22 cellular contexts compared by ENCODE assay signal in the genomic region with DNA sequence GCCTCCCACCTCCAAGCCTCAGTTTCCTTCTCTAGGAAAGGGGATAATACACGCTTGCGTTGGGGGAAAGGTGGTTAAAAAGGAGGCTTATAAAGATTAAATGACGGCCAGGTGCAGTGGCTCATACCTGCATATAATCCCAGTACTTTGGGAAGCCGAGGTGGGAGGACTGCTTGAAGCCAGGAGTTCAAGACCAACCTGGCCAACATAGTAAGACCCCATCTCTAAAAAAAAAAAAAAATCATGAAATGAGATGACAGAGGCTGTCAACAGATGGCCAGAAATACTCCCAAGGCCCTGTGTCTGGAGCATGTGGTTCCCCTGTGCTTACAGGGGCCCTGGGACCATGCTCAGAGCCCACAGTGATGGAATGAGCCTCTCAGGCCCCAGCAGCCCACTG. TPM values are rescaled to one million over a fixed set of nuclear protein-coding genes. Genes with fewer than 3 reads are reported as not detected.
DNase-seq lines count a peak whose midpoint lies in the region; ATAC-seq, FAIRE-seq and TF ChIP-seq lines count a peak whose summit lies in the region.
"Had no signal": no experiment of that assay in that cellular context is flagged by ENCODE, and none has a peak within 500 bp of the region (broad histone marks: within the 10 kb centered on the region; RNA-seq: fewer than 3 reads in every experiment).

No MANE protein-coding gene starts in this region.

- CTCF ChIA-PET in HepG2 (lab: Yijun Ruan, JAX; ENCODE audit: low intra/inter-chr PET ratio, low total read pairs) (no interaction called here), SK-N-SH (lab: Yijun Ruan, JAX) (interaction anchor here (2.9 kb wide), 1 partner anchor 31 kb away, joined by 23 read pairs; a partner anchor contains a TSS)

- TF ChIP-seq RAD21 in HepG2 (CRISPR knock-in tag; IDR thresholded peaks at IDR 0.05) (no peak), liver (IDR thresholded peaks at IDR 0.05) (no peak), SK-N-SH (IDR thresholded peaks at IDR 0.05; ENCODE audit: low read length) (no peak)

- no peaks in the 10 kb centered on the region for H3K79me2 ChIP-seq in HepG2 (ENCODE audit: insufficient read depth, low read length)
- H3K79me2 ChIP-seq in SK-N-SH (ENCODE audit: insufficient read depth), result no peaks in the 10 kb centered on the region

- TF ChIP-seq EP300 in HepG2 (IDR thresholded peaks at IDR 0.05; ENCODE audit: low read depth in 2 of 2, low read length in 2 of 2), result no peak
- TF ChIP-seq EP300 in HepG2 (CRISPR knock-in tag; IDR thresholded peaks at IDR 0.05; ENCODE audit: borderline replicate concordance), result no peak
- TF ChIP-seq EP300 in SK-N-SH (IDR thresholded peaks at IDR 0.05; ENCODE audit: borderline replicate concordance in 1 of 2, low read depth in 1 of 2, low read length in 1 of 2), result no peak

- no peak for FAIRE-seq in HepG2 (lab: Jason Lieb, UNC)
- FAIRE-seq: A549, GM12892, GM18507 had no signal

- POLR2A ChIA-PET in HepG2 (lab: Yijun Ruan, JAX) (interaction anchor here (0.6 to 2.4 kb wide), 9 partner anchors 15 to 610 kb away, joined by 3 to 10 read pairs (median 4); no protein-coding TSS in a partner anchor), SK-N-SH (lab: Yijun Ruan, JAX) (no interaction called here)

- no peak for TF ChIP-seq POLR2A in HepG2 (IDR thresholded peaks at IDR 0.05; ENCODE audit: insufficient read depth in 1 of 2, low read depth in 2 of 2, low read length in 2 of 2)
- TF ChIP-seq POLR2A in right lobe of liver (IDR thresholded peaks at IDR 0.05), result no peak

- no peaks in the 10 kb centered on the region for H3K9me2 ChIP-seq in SK-N-SH

- H3K4me3 ChIP-seq in HepG2 (replicated peaks in 1 of 3; ENCODE audit: insufficient read depth in 1 of 3, low read depth in 2 of 3, low read length in 3 of 3) (0 out of 6 replicates have a peak overlapping the region, but pooled peaks of 2 of the 3 experiments have one; percentile 3 to 66), right lobe of liver (peak overlapping the region in 1 of 3 donors; percentile 77), liver (ENCODE audit: low read depth in 1 of 3, low read length in 3 of 3) (no peak overlapping the region), psoas muscle (no peak overlapping the region), SK-N-SH (ENCODE audit: low read depth in 2 of 2, low read length in 1 of 2) (no peak overlapping the region)
- H3K4me3 ChIP-seq: A549 had no signal

- H3K9ac ChIP-seq in HepG2 (ENCODE audit: insufficient read depth, low read depth, low read length) (no peak overlapping the region), liver (ENCODE audit: low read depth in 1 of 2, low read length in 2 of 2) (no peak overlapping the region), SK-N-SH (no peak overlapping the region)

- H3K27me3 ChIP-seq in HepG2 (ENCODE audit: control insufficient read depth in 1 of 2, insufficient read depth in 2 of 2, low read length in 2 of 2) (peaks cover 0 to 24% of the 10 kb centered on the region in 2 experiments; a peak in 2 of 5 replicates), right lobe of liver (no peaks in the 10 kb centered on the region), liver (ENCODE audit: control insufficient read depth in 4 of 4, insufficient read depth in 4 of 4, low read length in 3 of 4) (no peaks in the 10 kb centered on the region), psoas muscle (ENCODE audit: insufficient read depth in 3 of 3, low read length in 2 of 3) (peaks cover 0 to 6% (median 0%) of the 10 kb centered on the region in 3 donors), SK-N-SH (ENCODE audit: insufficient read depth) (no peaks in the 10 kb centered on the region)

- ATAC-seq in HepG2, result no peak
- no peak for ATAC-seq in right lobe of liver
- no peak for ATAC-seq in psoas muscle
- ATAC-seq: A549 had no signal

- BruUV-seq in HepG2 (replicated peaks; lab: Mats Ljungman, UMichigan), result no TSS peak

- peaks cover 3% of the 10 kb centered on the region for H3F3A ChIP-seq in SK-N-SH (replicated peaks; ENCODE audit: insufficient read depth)

- H3K4me1 ChIP-seq in HepG2 (ENCODE audit: insufficient read depth, low read length), result peaks cover 60% of the 10 kb centered on the region
- peaks cover 0 to 40% (median 10%) of the 10 kb centered on the region in 4 donors for H3K4me1 ChIP-seq in right lobe of liver
- H3K4me1 ChIP-seq in liver (ENCODE audit: control insufficient read depth in 4 of 4, insufficient read depth in 4 of 4, low read length in 3 of 4), result peaks cover 19 to 49% (median 34%) of the 10 kb centered on the region in 4 donors
- peaks cover 24% of the 10 kb centered on the region for H3K4me1 ChIP-seq in psoas muscle
- H3K4me1 ChIP-seq in SK-N-SH (ENCODE audit: control insufficient read depth in 1 of 2, insufficient read depth in 2 of 2, low read depth in 1 of 2, low read length in 1 of 2), result peaks cover 0 to 27% of the 10 kb centered on the region in 2 experiments; a peak in 1 of 4 replicates

- H4K20me1 ChIP-seq in HepG2 (ENCODE audit: insufficient read depth, low read length), result no peaks in the 10 kb centered on the region
- no peaks in the 10 kb centered on the region for H4K20me1 ChIP-seq in SK-N-SH (ENCODE audit: insufficient read depth)

- in situ Hi-C loops in HepG2 (cut with HindIII; ENCODE audit: extremely low pct_ligation_motif_present, low pct_unique_long_range_greater_than_20kb), result no loop called here

- intact Hi-C loops in HepG2 (cut with micrococcal nuclease; ENCODE audit: unreplicated experiment) (no loop called here), right lobe of liver (cut with DNase I) (no loop called here), psoas muscle (cut with DNase I) (loop anchor here in 1 of 2 donors (5.0 kb wide), 1 partner anchor 52 kb away; no protein-coding TSS in a partner anchor)

- H2AFZ ChIP-seq in HepG2 (ENCODE audit: low read length) (no peak overlapping the region), SK-N-SH (ENCODE audit: low read depth) (no peak overlapping the region)

- H3K9me3 ChIP-seq in HepG2 (ENCODE audit: low read length), result no peaks in the 10 kb centered on the region
- H3K9me3 ChIP-seq in right lobe of liver, result no peaks in the 10 kb centered on the region
- H3K9me3 ChIP-seq in liver (ENCODE audit: control insufficient read depth in 4 of 4, low read length in 3 of 4), result no peaks in the 10 kb centered on the region
- no peaks in the 10 kb centered on the region for H3K9me3 ChIP-seq in psoas muscle
- H3K9me3 ChIP-seq in SK-N-SH, result no peaks in the 10 kb centered on the region
- H3K9me3 ChIP-seq: A549 had no signal

- H3K4me2 ChIP-seq in HepG2 (ENCODE audit: low read depth, low read length), result peak overlapping the region; percentile 83
- H3K4me2 ChIP-seq in SK-N-SH, result no peak overlapping the region
- H3K4me2 ChIP-seq: A549 had no signal

- no peak for DNase-seq in HepG2 (ENCODE audit: low spot score)
- DNase-seq in right lobe of liver, result no peak
- no peak for DNase-seq in psoas muscle
- no peak for DNase-seq in activated naive CD4-positive, alpha-beta T cell treated with Interleukin-2 at 50 U/mL for 16 hours
- no peak for DNase-seq in SK-N-SH
- no peak for DNase-seq in RPMI8226
- DNase-seq: AML-193; CD4-positive, alpha-beta T cell; DMS153; DMS79; GDM1; GOT3; H7; IMR-90 had no signal

- 88% methylated on average over 4 of the region's 4 CpGs for WGBS in HepG2 (ENCODE audit: low lambda C conversion rate)
- 92% methylated on average over 4 of the region's 4 CpGs for WGBS in right lobe of liver (ENCODE audit: insufficient coverage, low coverage, low lambda C conversion rate, missing lambda C conversion rate)
- WGBS in liver, result 97% methylated on average over 4 of the region's 4 CpGs
- WGBS in psoas muscle, 3 donors, result 93 to 98% (median 97%) methylated on average over 4 of the region's 4 CpGs
- WGBS in SK-N-SH (ENCODE audit: low lambda C conversion rate), result 88% methylated on average over 4 of the region's 4 CpGs

- H3K27ac ChIP-seq in HepG2 (ENCODE audit: extremely low read length, insufficient read depth, low read length) (no peak overlapping the region), right lobe of liver (peak overlapping the region in 1 of 3 donors; percentile 9), liver (ENCODE audit: low read depth in 1 of 2, low read length in 2 of 2) (peak overlapping the region; percentile 12 to 40), psoas muscle (peak overlapping the region; percentile 36), SK-N-SH (ENCODE audit: low read depth in 2 of 2, low read length in 1 of 2) (no peak overlapping the region)
- H3K27ac ChIP-seq: 22Rv1, C4-2B, HL-60 had no signal

- H3K36me3 ChIP-seq in HepG2 (replicated peaks in 1 of 2; ENCODE audit: control insufficient read depth in 1 of 2, insufficient read depth in 2 of 2, low read length in 2 of 2) (no peaks in the 10 kb centered on the region), right lobe of liver (no peaks in the 10 kb centered on the region), liver (ENCODE audit: control insufficient read depth in 4 of 4, insufficient read depth in 3 of 4, low read depth in 1 of 4, low read length in 3 of 4) (no peaks in the 10 kb centered on the region), psoas muscle (ENCODE audit: insufficient read depth in 1 of 2, low read depth in 1 of 2) (no peaks in the 10 kb centered on the region), SK-N-SH (replicated peaks in 1 of 2; ENCODE audit: control insufficient read depth in 1 of 2, insufficient read depth in 2 of 2, low read length in 1 of 2) (no peaks in the 10 kb centered on the region)

- TF ChIP-seq CTCF in HepG2 (CRISPR knock-in tag; IDR thresholded peaks at IDR 0.05) (no peak), right lobe of liver (IDR thresholded peaks at IDR 0.05) (no peak), liver (IDR thresholded peaks at IDR 0.05; ENCODE audit: low read depth, low read length, missing input control) (no peak), psoas muscle (IDR thresholded peaks at IDR 0.05) (no peak), SK-N-SH (IDR thresholded peaks at IDR 0.05) (no peak)

RNA-seq across cellular contexts. Expression of a gene that starts 30.4 kb away (rescaled TPM):
- not detected in 2 replicates for total RNA-seq in HepG2 (2016; rRNA removed; fragmentation: Illumina TruSeq; extraction: Trizol)
- total RNA-seq in HepG2 (2016; cell fraction: cytosol; rRNA removed; fragmentation: Illumina TruSeq; extraction: Trizol; ENCODE audit: low read depth), result not detected in 2 replicates
- total RNA-seq in HepG2 (2016; cell fraction: insoluble cytoplasmic fraction; rRNA removed; fragmentation: Illumina TruSeq; extraction: Trizol), result not detected in 2 replicates
- not detected in 2 replicates for total RNA-seq in HepG2 (2016; cell fraction: membrane; rRNA removed; fragmentation: Illumina TruSeq; extraction: Trizol)
- not detected in 2 replicates for total RNA-seq in HepG2 (2016; cell fraction: nucleus; rRNA removed; fragmentation: Illumina TruSeq; extraction: Trizol)
- 0.01 TPM in 1 of 2 replicates, not detected in the other for polyA plus RNA-seq in HepG2 (2011; rRNA removed)
- polyA plus RNA-seq in HepG2 (2011; cell fraction: cytosol; rRNA removed), result not detected in 2 replicates
- polyA plus RNA-seq in HepG2 (2011; cell fraction: nucleus; rRNA removed), result not detected in 2 replicates
- polyA plus RNA-seq in HepG2 (2012), result not detected in 2 replicates
- not detected in 2 replicates for polyA plus RNA-seq in HepG2 (2016; cell fraction: cytosol; fragmentation: Illumina TruSeq; extraction: Trizol; ENCODE audit: low read depth)
- polyA plus RNA-seq in HepG2 (2016; cell fraction: insoluble cytoplasmic fraction; fragmentation: Illumina TruSeq; extraction: Trizol; ENCODE audit: low read depth), result not detected in 2 replicates
- polyA plus RNA-seq in HepG2 (2016; cell fraction: membrane; fragmentation: Illumina TruSeq; extraction: Trizol; ENCODE audit: low read depth), result 0.05 TPM in 1 of 2 replicates, not detected in the other
- not detected in 2 replicates for polyA plus RNA-seq in HepG2 (2016; cell fraction: nucleus; fragmentation: Illumina TruSeq; extraction: Trizol; ENCODE audit: insufficient read depth, low read depth)
- 0.08 TPM in 1 of 2 replicates, not detected in the other for polyA minus RNA-seq in HepG2 (2011; rRNA and poly(A)+ RNA removed; ENCODE audit: low replicate concordance)
- not detected in 2 replicates for polyA minus RNA-seq in HepG2 (2011; cell fraction: cytosol; rRNA and poly(A)+ RNA removed)
- polyA minus RNA-seq in HepG2 (2011; cell fraction: nucleus; rRNA and poly(A)+ RNA removed), result not detected in 2 replicates
- total RNA-seq in right lobe of liver, result 1 to 10 TPM in 5 of 6 experiments, under 1 TPM in 1; 0.54 to 2.6 (median 1.4) TPM
- total RNA-seq in liver, result 1 to 10 TPM in 1 of 2 donors, under 1 TPM in 1; 0.65 to 1.8 TPM
- polyA plus RNA-seq in liver, result 1 to 10 TPM in 1 of 2 donors, under 1 TPM in 1; 0.04 to 5.4 TPM
- 1 to 10 TPM in 2 of 4 donors, under 1 TPM in 2; 0.65 to 1.7 (median 1.2) TPM for total RNA-seq in psoas muscle
- polyA plus RNA-seq in psoas muscle, result 1 to 10 TPM in 1 of 3 donors, under 1 TPM in 2; 0.44 to 1.8 (median 0.70) TPM
- polyA plus RNA-seq in SK-N-SH (2012; rRNA removed), result 0.07 TPM in 1 of 2 replicates, not detected in the other
- polyA plus RNA-seq in SK-N-SH (2012; cell fraction: cytosol; rRNA removed), result 0.01 and 0.03 TPM in 2 replicates
- polyA plus RNA-seq in SK-N-SH (2012; cell fraction: nucleus; rRNA removed), result 0.02 and 0.04 TPM in 2 replicates
- total RNA-seq: Daoy had no signal

RNA-seq across cellular contexts. Expression of a gene that starts 35.2 kb away (rescaled TPM):
- total RNA-seq in HepG2 (2016; rRNA removed; fragmentation: Illumina TruSeq; extraction: Trizol) (14.5 and 25.3 TPM in 2 replicates), right lobe of liver (10 to 100 TPM; 20.0 to 41.1 (median 25.4) TPM), liver (10 to 100 TPM in 1 of 2 donors, 1 to 10 TPM in 1; 9.8 to 24.6 TPM), psoas muscle (10 to 100 TPM; 36.9 to 73.4 (median 45.5) TPM)
- total RNA-seq in HepG2 (2016; cell fraction: cytosol; rRNA removed; fragmentation: Illumina TruSeq; extraction: Trizol; ENCODE audit: low read depth), result 12.1 and 14.2 TPM in 2 replicates
- total RNA-seq in HepG2 (2016; cell fraction: insoluble cytoplasmic fraction; rRNA removed; fragmentation: Illumina TruSeq; extraction: Trizol), result 12.8 and 22.5 TPM in 2 replicates
- 10.3 and 14.0 TPM in 2 replicates for total RNA-seq in HepG2 (2016; cell fraction: membrane; rRNA removed; fragmentation: Illumina TruSeq; extraction: Trizol)
- 16.5 and 22.6 TPM in 2 replicates for total RNA-seq in HepG2 (2016; cell fraction: nucleus; rRNA removed; fragmentation: Illumina TruSeq; extraction: Trizol)
- polyA plus RNA-seq in HepG2 (2011; rRNA removed) (42.8 and 49.5 TPM in 2 replicates), liver (10 to 100 TPM; 17.5 to 21.2 TPM), psoas muscle (10 to 100 TPM; 13.5 to 51.9 (median 39.2) TPM), SK-N-SH (2012; rRNA removed) (36.2 and 39.5 TPM in 2 replicates)
- polyA plus RNA-seq in HepG2 (2011; cell fraction: cytosol; rRNA removed), result 18.9 and 24.7 TPM in 2 replicates
- 184 and 197 TPM in 2 replicates for polyA plus RNA-seq in HepG2 (2011; cell fraction: nucleus; rRNA removed)
- 22.1 and 23.1 TPM in 2 replicates for polyA plus RNA-seq in HepG2 (2012)
- 2.9 and 3.9 TPM in 2 replicates for polyA plus RNA-seq in HepG2 (2016; cell fraction: cytosol; fragmentation: Illumina TruSeq; extraction: Trizol; ENCODE audit: low read depth)
- 12.2 and 15.0 TPM in 2 replicates for polyA plus RNA-seq in HepG2 (2016; cell fraction: insoluble cytoplasmic fraction; fragmentation: Illumina TruSeq; extraction: Trizol; ENCODE audit: low read depth)
- 3.9 and 4.7 TPM in 2 replicates for polyA plus RNA-seq in HepG2 (2016; cell fraction: membrane; fragmentation: Illumina TruSeq; extraction: Trizol; ENCODE audit: low read depth)
- polyA plus RNA-seq in HepG2 (2016; cell fraction: nucleus; fragmentation: Illumina TruSeq; extraction: Trizol; ENCODE audit: insufficient read depth, low read depth), result 54.3 and 66.6 TPM in 2 replicates
- 82.1 and 106 TPM in 2 replicates for polyA minus RNA-seq in HepG2 (2011; rRNA and poly(A)+ RNA removed; ENCODE audit: low replicate concordance)
- 15.1 and 19.0 TPM in 2 replicates for polyA minus RNA-seq in HepG2 (2011; cell fraction: cytosol; rRNA and poly(A)+ RNA removed)
- polyA minus RNA-seq in HepG2 (2011; cell fraction: nucleus; rRNA and poly(A)+ RNA removed), result 33.1 and 46.4 TPM in 2 replicates
- 10.0 and 16.0 TPM in 2 replicates for polyA plus RNA-seq in SK-N-SH (2012; cell fraction: cytosol; rRNA removed)
- polyA plus RNA-seq in SK-N-SH (2012; cell fraction: nucleus; rRNA removed), result 149 and 180 TPM in 2 replicates

RNA-seq across cellular contexts. Expression of a gene that starts 47.1 kb away (rescaled TPM):
- total RNA-seq in HepG2 (2016; rRNA removed; fragmentation: Illumina TruSeq; extraction: Trizol) (28.2 and 28.5 TPM in 2 replicates), right lobe of liver (10 to 100 TPM; 10.3 to 36.2 (median 14.8) TPM), liver (10 to 100 TPM; 16.1 to 17.2 TPM), psoas muscle (10 to 100 TPM; 10.1 to 23.0 (median 15.2) TPM)
- 14.6 and 20.0 TPM in 2 replicates for total RNA-seq in HepG2 (2016; cell fraction: cytosol; rRNA removed; fragmentation: Illumina TruSeq; extraction: Trizol; ENCODE audit: low read depth)
- 30.5 and 31.5 TPM in 2 replicates for total RNA-seq in HepG2 (2016; cell fraction: insoluble cytoplasmic fraction; rRNA removed; fragmentation: Illumina TruSeq; extraction: Trizol)
- 29.3 and 32.1 TPM in 2 replicates for total RNA-seq in HepG2 (2016; cell fraction: membrane; rRNA removed; fragmentation: Illumina TruSeq; extraction: Trizol)
- 13.5 and 15.0 TPM in 2 replicates for total RNA-seq in HepG2 (2016; cell fraction: nucleus; rRNA removed; fragmentation: Illumina TruSeq; extraction: Trizol)
- polyA plus RNA-seq in HepG2 (2011; rRNA removed) (23.7 and 30.7 TPM in 2 replicates), liver (10 to 100 TPM; 30.3 to 30.6 TPM), psoas muscle (10 to 100 TPM; 29.2 to 66.1 (median 33.4) TPM), SK-N-SH (2012; rRNA removed) (58.1 and 59.2 TPM in 2 replicates)
- 28.7 and 32.0 TPM in 2 replicates for polyA plus RNA-seq in HepG2 (2011; cell fraction: cytosol; rRNA removed)
- polyA plus RNA-seq in HepG2 (2011; cell fraction: nucleus; rRNA removed), result 12.2 and 17.3 TPM in 2 replicates
- 7.1 and 10.8 TPM in 2 replicates for polyA plus RNA-seq in HepG2 (2012)
- 21.4 and 25.7 TPM in 2 replicates for polyA plus RNA-seq in HepG2 (2016; cell fraction: cytosol; fragmentation: Illumina TruSeq; extraction: Trizol; ENCODE audit: low read depth)
- polyA plus RNA-seq in HepG2 (2016; cell fraction: insoluble cytoplasmic fraction; fragmentation: Illumina TruSeq; extraction: Trizol; ENCODE audit: low read depth), result 30.2 and 32.2 TPM in 2 replicates
- polyA plus RNA-seq in HepG2 (2016; cell fraction: membrane; fragmentation: Illumina TruSeq; extraction: Trizol; ENCODE audit: low read depth), result 25.8 and 29.0 TPM in 2 replicates
- 19.9 and 28.4 TPM in 2 replicates for polyA plus RNA-seq in HepG2 (2016; cell fraction: nucleus; fragmentation: Illumina TruSeq; extraction: Trizol; ENCODE audit: insufficient read depth, low read depth)
- 18.1 and 38.8 TPM in 2 replicates for polyA minus RNA-seq in HepG2 (2011; rRNA and poly(A)+ RNA removed; ENCODE audit: low replicate concordance)
- 2.6 and 5.9 TPM in 2 replicates for polyA minus RNA-seq in HepG2 (2011; cell fraction: cytosol; rRNA and poly(A)+ RNA removed)
- 1.7 TPM in 1 of 2 replicates, not detected in the other for polyA minus RNA-seq in HepG2 (2011; cell fraction: nucleus; rRNA and poly(A)+ RNA removed)
- polyA plus RNA-seq in SK-N-SH (2012; cell fraction: cytosol; rRNA removed), result 39.2 and 51.0 TPM in 2 replicates
- polyA plus RNA-seq in SK-N-SH (2012; cell fraction: nucleus; rRNA removed), result 34.5 and 38.7 TPM in 2 replicates

Comparison
In these comparisons a context has a peak if more than half of its experiments do, and no peak if none do; other contexts are left out.
1. H3K27ac ChIP-seq: peak in liver (2 of 2) and psoas muscle (single experiment); none in HepG2 (single experiment) and SK-N-SH (0 of 2).
2. H3K4me3 ChIP-seq: peak in HepG2 (2 of 3); none in liver (0 of 3), psoas muscle (single experiment) and SK-N-SH (0 of 2).